Comparison of ENCODE assay signal across 21 cellular contexts in the genomic region with DNA sequence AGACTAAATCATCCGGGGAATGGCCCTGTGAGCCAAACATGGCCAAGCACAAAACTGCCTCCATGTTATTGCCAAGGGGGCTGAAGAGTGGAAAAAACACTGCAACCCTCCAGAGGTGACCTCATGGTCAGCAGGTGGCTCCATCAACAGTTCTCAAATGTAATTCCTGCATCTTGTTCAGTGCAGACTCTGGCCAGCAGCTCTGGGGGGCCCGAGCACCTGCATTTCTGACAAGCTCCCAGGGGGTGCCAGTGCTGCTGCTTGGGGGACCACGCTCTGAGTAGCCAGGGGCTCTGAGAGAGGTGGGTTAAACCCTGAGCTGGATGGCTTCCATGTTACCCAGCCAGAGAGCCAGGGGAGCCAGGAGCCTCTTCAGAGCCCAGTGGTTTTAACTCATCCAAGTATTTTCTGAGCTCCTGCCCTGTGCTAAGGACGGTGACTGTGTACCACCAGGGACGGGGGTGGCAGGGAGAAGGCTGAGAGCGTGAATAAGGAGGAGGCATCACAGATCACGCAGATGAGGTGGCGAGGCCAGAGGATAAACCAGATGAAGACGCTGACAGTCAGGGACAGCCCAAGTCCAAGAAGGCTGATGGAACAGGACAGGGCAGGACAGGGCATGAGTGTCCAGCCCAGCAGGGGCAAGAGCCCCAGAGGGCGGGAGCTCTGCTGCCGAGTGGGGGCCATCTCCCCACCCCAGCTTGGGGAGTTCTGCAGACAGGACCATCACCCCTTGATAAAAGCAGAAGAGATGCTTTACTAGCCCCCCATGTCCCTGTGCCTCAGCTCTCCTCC. TPM values are rescaled to one million over a fixed set of nuclear protein-coding genes. Genes with fewer than 3 reads are reported as not detected.
DNase-seq lines count a peak whose midpoint lies in the region; ATAC-seq, FAIRE-seq and TF ChIP-seq lines count a peak whose summit lies in the region.
"Had no signal": no experiment of that assay in that cellular context is flagged by ENCODE, and none has a peak within 500 bp of the region (broad histone marks: within the 10 kb centered on the region; RNA-seq: fewer than 3 reads in every experiment).

No MANE protein-coding gene starts in this region.

- no peak overlapping the region for H3K4me3 Mint-ChIP-seq in stimulated activated naive CD8-positive, alpha-beta T cell treated with anti-CD3 and anti-CD28 coated beads, Interleukin-15, amount 100 ng/mL, for 72 hours

- no peak for TF ChIP-seq EP300 in K562 (IDR thresholded peaks at IDR 0.05; ENCODE audit: low read length)

- H3K4me3 ChIP-seq in left ventricle myocardium inferior = no peak overlapping the region
- no peak overlapping the region for H3K4me3 ChIP-seq in K562
- H3K4me3 ChIP-seq in parathyroid adenoma (ENCODE audit: low read depth, low read length) = no peak overlapping the region
- no peak overlapping the region for H3K4me3 ChIP-seq in vagina

- H3K79me2 ChIP-seq in K562 (ENCODE audit: control insufficient read depth, insufficient read depth, low read length) (no peaks in the 10 kb centered on the region), parathyroid adenoma (no peaks in the 10 kb centered on the region)

- TF ChIP-seq POLR2A in K562 (conservative IDR thresholded peaks at IDR 0.05) (no peak), vagina (IDR thresholded peaks at IDR 0.05) (no peak)

- H3K27ac ChIP-seq in left ventricle myocardium inferior (replicated peaks) = peak overlapping the region; percentile 87
- no peak overlapping the region for H3K27ac ChIP-seq in K562 (ENCODE audit: extremely low read depth, low read depth, low read length)
- peak overlapping the region; percentile 88 for H3K27ac ChIP-seq in parathyroid adenoma
- H3K27ac ChIP-seq in vagina = no peak overlapping the region
- H3K27ac ChIP-seq: C4-2B had no signal

- H3K9me3 Mint-ChIP-seq in stimulated activated naive CD8-positive, alpha-beta T cell treated with anti-CD3 and anti-CD28 coated beads, Interleukin-15, amount 100 ng/mL, for 72 hours = no peaks in the 10 kb centered on the region

- 41% methylated on average over 11 of the region's 11 CpGs for WGBS in K562 (ENCODE audit: insufficient coverage, low coverage, missing lambda C conversion rate)

- TF ChIP-seq CTCF in left ventricle myocardium inferior (IDR thresholded peaks at IDR 0.05; ENCODE audit: borderline replicate concordance) (no peak), K562 (IDR thresholded peaks at IDR 0.05 in 2 of 3, conservative IDR thresholded peaks at IDR 0.05 in 1 of 3; ENCODE audit: insufficient read depth in 2 of 3, low read depth in 1 of 3, low read length in 3 of 3) (no peak), parathyroid adenoma (IDR thresholded peaks at IDR 0.05) (no peak), vagina (IDR thresholded peaks at IDR 0.05) (no peak)

- H3K27me3 ChIP-seq in left ventricle myocardium inferior (ENCODE audit: low read depth) = no peaks in the 10 kb centered on the region
- H3K27me3 ChIP-seq in K562 (ENCODE audit: control insufficient read depth in 2 of 2, insufficient read depth in 2 of 2, low read length in 2 of 2) = no peaks in the 10 kb centered on the region
- no peaks in the 10 kb centered on the region for H3K27me3 ChIP-seq in parathyroid adenoma (ENCODE audit: control insufficient read depth, insufficient read depth, low read length)
- no peaks in the 10 kb centered on the region for H3K27me3 ChIP-seq in vagina

- no peak overlapping the region for H3K27ac Mint-ChIP-seq in stimulated activated naive CD8-positive, alpha-beta T cell treated with anti-CD3 and anti-CD28 coated beads, Interleukin-15, amount 100 ng/mL, for 72 hours

- no peaks in the 10 kb centered on the region for H3K9me1 ChIP-seq in K562 (ENCODE audit: control insufficient read depth, insufficient read depth, low read length)

- H3K9ac ChIP-seq in K562 (ENCODE audit: insufficient read depth in 1 of 2, low read depth in 2 of 2, low read length in 2 of 2) (peak overlapping the region in 1 of 2 experiments; percentile 39; a peak in 1 of 4 replicates), parathyroid adenoma (no peak overlapping the region)

- H3K36me3 ChIP-seq in left ventricle myocardium inferior (peaks cover 84% of the 10 kb centered on the region), K562 (ENCODE audit: control insufficient read depth, insufficient read depth, low read length) (peaks cover 7% of the 10 kb centered on the region; the same call in 1 of the 3 replicates), parathyroid adenoma (ENCODE audit: control insufficient read depth, insufficient read depth, low read length) (no peaks in the 10 kb centered on the region), vagina (peaks cover 0 to 51% of the 10 kb centered on the region in 2 donors)

- in situ Hi-C loops in K562 (cut with MboI) = no loop called here

- ATAC-seq in Right ventricle myocardium inferior (no peak), K562 (peak; percentile 41; the same call in 2 of the 3 replicates), HG02610 (IDR thresholded peaks at IDR 0.05; ENCODE audit: unreplicated experiment) (no peak)
- ATAC-seq in stimulated activated naive CD8-positive, alpha-beta T cell treated with anti-CD3 and anti-CD28 coated beads, Interleukin-15, amount 100 ng/mL, for 72 hours = no peak

- CTCF ChIA-PET in K562 (lab: Yijun Ruan, JAX; ENCODE audit: low intra/inter-chr PET ratio) = interaction anchor here (1.0 kb wide), 2 partner anchors 44 to 427 kb away, joined by 3 read pairs; no protein-coding TSS in a partner anchor

- intact Hi-C loops in left ventricle myocardium inferior (cut with micrococcal nuclease) (no loop called here), Right ventricle myocardium inferior (cut with DNase I) (no loop called here), K562 (cut with micrococcal nuclease) (no loop called here), vagina (cut with DNase I) (no loop called here)

- FAIRE-seq in K562 (lab: Jason Lieb, UNC) (no peak), GM19239 (lab: Jason Lieb, UNC) (no peak)
- FAIRE-seq: GM12892 had no signal

- H3K4me1 Mint-ChIP-seq in stimulated activated naive CD8-positive, alpha-beta T cell treated with anti-CD3 and anti-CD28 coated beads, Interleukin-15, amount 100 ng/mL, for 72 hours = no peaks in the 10 kb centered on the region

- H3K4me2 ChIP-seq in K562 (ENCODE audit: insufficient read depth, low read length) = no peak overlapping the region
- no peak overlapping the region for H3K4me2 ChIP-seq in parathyroid adenoma (ENCODE audit: low read length)

- H3K27me3 Mint-ChIP-seq in stimulated activated naive CD8-positive, alpha-beta T cell treated with anti-CD3 and anti-CD28 coated beads, Interleukin-15, amount 100 ng/mL, for 72 hours = no peaks in the 10 kb centered on the region

- H3K9me3 ChIP-seq in left ventricle myocardium inferior (replicated peaks) (no peaks in the 10 kb centered on the region), K562 (replicated peaks; ENCODE audit: control insufficient read depth, insufficient read depth, low read depth, low read length) (no peaks in the 10 kb centered on the region), parathyroid adenoma (ENCODE audit: control insufficient read depth, low read length) (no peaks in the 10 kb centered on the region), vagina (no peaks in the 10 kb centered on the region)

- POLR2A ChIA-PET in K562 (lab: Yijun Ruan, JAX) = interaction anchor here (0.6 to 1.2 kb wide), 3 partner anchors 11 to 42 kb away, joined by 3 to 5 read pairs (median 4); no protein-coding TSS in a partner anchor

- TF ChIP-seq RAD21 in K562 (CRISPR knock-in tag; conservative IDR thresholded peaks at IDR 0.05 in 1 of 2, IDR thresholded peaks at IDR 0.05 in 1 of 2) = no peak

- peaks cover 20% of the 10 kb centered on the region for H3K4me1 ChIP-seq in left ventricle myocardium inferior
- peaks cover 0 to 12% of the 10 kb centered on the region in 2 experiments; a peak in 2 of 5 replicates for H3K4me1 ChIP-seq in K562 (replicated peaks in 1 of 2; ENCODE audit: control insufficient read depth in 2 of 2, insufficient read depth in 2 of 2, low read length in 2 of 2)
- peaks cover 29% of the 10 kb centered on the region for H3K4me1 ChIP-seq in parathyroid adenoma
- H3K4me1 ChIP-seq in vagina = no peaks in the 10 kb centered on the region

- no peak for DNase-seq in left ventricle myocardium inferior
- no peak for DNase-seq in Right ventricle myocardium inferior (ENCODE audit: missing footprints)
- DNase-seq in K562 (ENCODE audit: extremely low read depth in 1 of 4, low spot score in 3 of 4) = no peak
- peak; percentile 67 to 72 for DNase-seq in vagina (ENCODE audit: extremely low spot score in 2 of 2)
- no peak for DNase-seq in stimulated activated naive CD8-positive, alpha-beta T cell treated with anti-CD3 and anti-CD28 coated beads, Interleukin-15, amount 100 ng/mL, for 72 hours
- no peak for DNase-seq in GM19239 (ENCODE audit: insufficient read length, low spot score)
- DNase-seq: DMS153, MV-4-11, NCI-H1417, NCI-H1930, NCI-H2171 treated with DMSO at 0.1 percent for 48 hours, NCI-H446 treated with DMSO at 0.1 percent for 48 hours, NCI-H748 treated with DMSO at 0.1 percent for 48 hours, OCI-M1 had no signal

- no peak overlapping the region for H2AFZ ChIP-seq in K562 (ENCODE audit: low read depth, low read length)
- no peak overlapping the region for H2AFZ ChIP-seq in parathyroid adenoma

- BruUV-seq in K562 (replicated peaks; lab: Mats Ljungman, UMichigan) = no TSS peak

- no peaks in the 10 kb centered on the region for H4K20me1 ChIP-seq in K562 (replicated peaks; ENCODE audit: control insufficient read depth, insufficient read depth, low read length)

TF ChIP-seq in K562, 482 proteins besides CTCF, POLR2A, EP300 and RAD21 (continues in another document):
- no peak for TF ChIP-seq MAZ (CRISPR knock-in tag; conservative IDR thresholded peaks at IDR 0.05 in 1 of 2, IDR thresholded peaks at IDR 0.05 in 1 of 2)

RNA-seq across cellular contexts. Expression of a gene that starts 52.9 kb away (rescaled TPM):
- total RNA-seq in left ventricle myocardium inferior = 0.25 TPM
- not detected for total RNA-seq in Right ventricle myocardium inferior
- 0.32 and 1.4 TPM in 2 replicates for total RNA-seq in K562 (2011; cell fraction: chromatin; rRNA removed; ENCODE audit: low replicate concordance)
- 2.3 and 3.4 TPM in 2 replicates for total RNA-seq in K562 (2011; cell fraction: nucleolus; rRNA removed)
- total RNA-seq in K562 (2011; cell fraction: nucleoplasm; rRNA removed) = 0.92 and 1.5 TPM in 2 replicates
- total RNA-seq in K562 (2014; rRNA removed) = 1.6 and 4.1 TPM in 2 replicates
- 0.73 and 0.87 TPM in 2 replicates for total RNA-seq in K562 (2014; rRNA removed; fragmentation: Illumina TruSeq; extraction: Trizol)
- 1.5 and 1.8 TPM in 2 replicates for total RNA-seq in K562 (2015; rRNA removed; fragmentation: Illumina TruSeq; extraction: Trizol)
- 5.4 and 5.5 TPM in 2 replicates for total RNA-seq in K562 (2021)
- polyA plus RNA-seq in K562 (2011; rRNA removed) = 0.84 and 26.0 TPM in 2 replicates
- polyA plus RNA-seq in K562 (2011; cell fraction: cytosol; rRNA removed) = 4.2 and 37.0 TPM in 2 replicates
- 2.4 and 31.5 TPM in 2 replicates for polyA plus RNA-seq in K562 (2011; cell fraction: nucleus; rRNA removed)
- 4.2 and 5.7 TPM in 2 replicates for polyA plus RNA-seq in K562 (2012)
- 1.9 and 2.9 TPM in 2 replicates for polyA plus RNA-seq in K562 (2014; fragmentation: Illumina TruSeq; extraction: Trizol)
- 1 to 10 TPM in 1 of 2 experiments, under 1 TPM in 1; 0.94 to 2.1 TPM for polyA plus RNA-seq in K562 (2014; fragmentation: Nextera tagmentation; extraction: Ambion mirVana)
- 5.3 and 7.1 TPM in 2 replicates for polyA plus RNA-seq in K562 (2014; rRNA removed)
- 2.2 TPM in 1 of 2 replicates, not detected in the other for polyA minus RNA-seq in K562 (2011; rRNA and poly(A)+ RNA removed)
- 2.9 TPM in 1 of 2 replicates, not detected in the other for polyA minus RNA-seq in K562 (2011; cell fraction: cytosol; rRNA and poly(A)+ RNA removed)
- 0.67 and 9.7 TPM in 2 replicates for polyA minus RNA-seq in K562 (2011; cell fraction: nucleus; rRNA and poly(A)+ RNA removed)
- not detected for total RNA-seq in vagina
- total RNA-seq: A673, HT1080, SK-MEL-5 had no signal

Comparison
In these comparisons a context has a peak if more than half of its experiments do, and no peak if none do; other contexts are left out.
1. DNase-seq: peak in vagina (2 of 2); none in left ventricle myocardium inferior (single experiment), Right ventricle myocardium inferior (single experiment), K562 (0 of 4), stimulated activated naive CD8-positive, alpha-beta T cell treated with anti-CD3 and anti-CD28 coated beads, Interleukin-15, amount 100 ng/mL, for 72 hours (0 of 2) and GM19239 (single experiment).
2. H3K27ac ChIP-seq: peak in left ventricle myocardium inferior (single experiment) and parathyroid adenoma (single experiment); none in K562 (single experiment) and vagina (single experiment).